17 cellular contexts compared by ENCODE assay signal in the genomic region with DNA sequence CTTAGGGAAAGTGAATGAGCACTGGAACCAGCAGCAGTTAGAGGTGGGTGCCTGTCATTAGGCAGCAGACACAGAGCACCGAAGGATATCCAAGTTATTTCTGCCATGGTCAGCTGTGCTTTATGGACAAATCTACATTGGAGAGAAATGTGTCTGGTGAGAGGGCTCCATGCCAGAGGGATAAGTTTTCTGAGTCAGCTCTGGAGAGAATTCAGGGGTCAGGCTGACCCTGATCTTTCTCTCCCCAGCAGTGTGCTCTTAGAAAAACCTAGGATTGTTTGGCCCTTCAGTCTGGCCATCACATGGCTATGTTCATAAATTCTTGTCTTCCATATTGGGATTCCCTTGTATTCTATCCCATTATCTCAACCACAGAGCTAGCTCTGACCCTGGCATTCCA. TPM values are rescaled to one million over a fixed set of nuclear protein-coding genes. Genes with fewer than 3 reads are reported as not detected.
A peak's percentile ranks its signal among the peaks of the same experiment; 100 is the strongest.
DNase-seq lines count a peak whose midpoint lies in the region; ATAC-seq and TF ChIP-seq lines count a peak whose summit lies in the region.
"Had no signal": no experiment of that assay in that cellular context is flagged by ENCODE, and none has a peak within 500 bp of the region (broad histone marks: within the 10 kb centered on the region; RNA-seq: fewer than 3 reads in every experiment).

No MANE protein-coding gene starts in this region.

- H3K4me1 ChIP-seq in heart right ventricle (peaks cover 9 to 81% (median 60%) of the 10 kb centered on the region in 9 donors), ovary (ENCODE audit: insufficient read depth) (peaks cover 32% of the 10 kb centered on the region), vagina (peaks cover 60% of the 10 kb centered on the region), GM23338 (ENCODE audit: insufficient read depth) (no peaks in the 10 kb centered on the region)
- H3K4me1 ChIP-seq: HAP-1 had no signal

- no peaks in the 10 kb centered on the region for H3K4me1 Mint-ChIP-seq in GM23338
- H3K4me1 Mint-ChIP-seq: stimulated activated naive CD8-positive, alpha-beta T cell treated with anti-CD3 and anti-CD28 coated beads, Interleukin-15, amount 100 ng/mL, for 72 hours had no signal

- peaks cover 5% of the 10 kb centered on the region for H3K27me3 Mint-ChIP-seq in GM23338 (ENCODE audit: insufficient read depth, low read depth, poor library complexity)
- H3K27me3 Mint-ChIP-seq: stimulated activated naive CD8-positive, alpha-beta T cell treated with anti-CD3 and anti-CD28 coated beads, Interleukin-15, amount 100 ng/mL, for 72 hours had no signal

- H3K9me3 Mint-ChIP-seq in GM23338: no peaks in the 10 kb centered on the region

- no peaks in the 10 kb centered on the region for H3K27me3 ChIP-seq in heart right ventricle
- no peaks in the 10 kb centered on the region for H3K27me3 ChIP-seq in ovary
- H3K27me3 ChIP-seq in vagina: no peaks in the 10 kb centered on the region
- H3K27me3 ChIP-seq in GM23338 (ENCODE audit: insufficient read depth): no peaks in the 10 kb centered on the region

- H3K4me3 Mint-ChIP-seq in GM23338: no peak overlapping the region
- H3K4me3 Mint-ChIP-seq: stimulated activated naive CD8-positive, alpha-beta T cell treated with anti-CD3 and anti-CD28 coated beads, Interleukin-15, amount 100 ng/mL, for 72 hours had no signal

- no peaks in the 10 kb centered on the region for H3K9me2 ChIP-seq in GM23338 (ENCODE audit: insufficient read depth)

- no peak overlapping the region for H3K27ac Mint-ChIP-seq in GM23338

- DNase-seq in Right ventricle myocardium inferior (ENCODE audit: missing footprints) (no peak), cardiac septum (ENCODE audit: low spot score) (no peak), heart right ventricle (peak in 1 of 2 donors; percentile 62), ovary (peak; percentile 69 to 85 (median 73)), vagina (ENCODE audit: extremely low spot score in 2 of 2) (no peak), NCI-H774 (lab: John Stamatoyannopoulos, UW) (no peak), GM23338 (ENCODE audit: low spot score) (no peak)
- DNase-seq: activated CD4-positive, alpha-beta T cell treated with anti-CD3 and anti-CD28 coated beads, Interleukin-2, amount 50 U/mL, for 4 hours; activated gamma-delta T cell treated with Interleukin-2 at 50 U/mL for 16 hours; DMS 273 treated with DMSO at 0.1 percent for 48 hours; NCI-H2029 treated with DMSO at 0.1 percent for 48 hours; occipital lobe; stimulated activated CD4-positive, alpha-beta T cell treated with anti-CD3 and anti-CD28 coated beads, Interleukin-4, amount 100 ng/mL, for 4 hours; stimulated activated naive CD8-positive, alpha-beta T cell treated with anti-CD3 and anti-CD28 coated beads, Interleukin-15, amount 100 ng/mL, for 72 hours had no signal

- H2AFZ ChIP-seq in GM23338: no peak overlapping the region

- no peaks in the 10 kb centered on the region for H3K9me3 ChIP-seq in heart right ventricle
- H3K9me3 ChIP-seq in ovary: no peaks in the 10 kb centered on the region
- H3K9me3 ChIP-seq in vagina: no peaks in the 10 kb centered on the region
- H3K9me3 ChIP-seq: HAP-1 had no signal

- H3K79me2 ChIP-seq in GM23338 (replicated peaks; ENCODE audit: insufficient read depth): no peaks in the 10 kb centered on the region

- intact Hi-C loops in Right ventricle myocardium inferior (cut with DNase I): no loop called here
- intact Hi-C loops in cardiac septum (cut with DNase I): no loop called here
- intact Hi-C loops in heart right ventricle (cut with DNase I): loop anchor here in 3 of 10 donors (2.0 to 5.0 kb wide), 2 partner anchors 34 to 35 kb away; no protein-coding TSS in a partner anchor
- intact Hi-C loops in ovary (cut with DNase I): loop anchor here in 1 of 4 donors (2.0 kb wide), 1 partner anchor 17 kb away; no protein-coding TSS in a partner anchor
- intact Hi-C loops in vagina (cut with DNase I): loop anchor here (2.0 kb wide), 1 partner anchor 19 kb away; no protein-coding TSS in a partner anchor

- ATAC-seq in Right ventricle myocardium inferior: peak; percentile 32
- ATAC-seq in heart right ventricle: peak; percentile 8 to 41 (median 24)
- ATAC-seq in HG02759 (IDR thresholded peaks at IDR 0.05; ENCODE audit: unreplicated experiment): no peak
- no peak for ATAC-seq in GM23338
- ATAC-seq: stimulated activated naive CD8-positive, alpha-beta T cell treated with anti-CD3 and anti-CD28 coated beads, Interleukin-15, amount 100 ng/mL, for 72 hours had no signal

- H3K4me3 ChIP-seq in heart right ventricle: no peak overlapping the region
- no peak overlapping the region for H3K4me3 ChIP-seq in ovary
- H3K4me3 ChIP-seq in vagina: no peak overlapping the region
- H3K4me3 ChIP-seq in GM23338: no peak overlapping the region
- H3K4me3 ChIP-seq: HAP-1 had no signal

- no peaks in the 10 kb centered on the region for H3F3A ChIP-seq in GM23338 (replicated peaks; ENCODE audit: low read depth)

- no peaks in the 10 kb centered on the region for H3K36me3 ChIP-seq in heart right ventricle
- H3K36me3 ChIP-seq in ovary: no peaks in the 10 kb centered on the region
- H3K36me3 ChIP-seq in vagina: no peaks in the 10 kb centered on the region
- no peaks in the 10 kb centered on the region for H3K36me3 ChIP-seq in GM23338 (ENCODE audit: insufficient read depth)
- H3K36me3 ChIP-seq: HAP-1 had no signal

- 27 to 31% methylated on average over 1 of the region's 1 CpG for WGBS in heart right ventricle, 2 donors
- WGBS in ovary, 3 donors: 4 to 16% (median 4%) methylated on average over 1 of the region's 1 CpG

- peak overlapping the region; percentile 40 to 95 (median 87) for H3K27ac ChIP-seq in heart right ventricle
- peak overlapping the region in 1 of 2 donors; percentile 87 for H3K27ac ChIP-seq in ovary
- H3K27ac ChIP-seq in vagina: peak overlapping the region; percentile 91
- no peak overlapping the region for H3K27ac ChIP-seq in GM23338 (ENCODE audit: low read depth)

- no peak for TF ChIP-seq CTCF in heart right ventricle (IDR thresholded peaks at IDR 0.05)
- TF ChIP-seq CTCF in ovary (IDR thresholded peaks at IDR 0.05): no peak
- TF ChIP-seq CTCF in vagina (IDR thresholded peaks at IDR 0.05): no peak
- TF ChIP-seq CTCF in GM23338 (conservative IDR thresholded peaks at IDR 0.05; ENCODE audit: low read depth in 2 of 2): no peak

- TF ChIP-seq EP300 in ovary (IDR thresholded peaks at IDR 0.05): no peak

- TF ChIP-seq POLR2A in ovary (IDR thresholded peaks at IDR 0.05) (no peak), vagina (IDR thresholded peaks at IDR 0.05) (no peak)

- no peaks in the 10 kb centered on the region for H3K36me3 Mint-ChIP-seq in GM23338 (ENCODE audit: low read depth)

- H4K20me1 ChIP-seq in GM23338 (replicated peaks; ENCODE audit: insufficient read depth): no peaks in the 10 kb centered on the region

- no peak overlapping the region for H3K4me2 ChIP-seq in GM23338

TF ChIP-seq in GM23338, 12 proteins besides CTCF, POLR2A, EP300 and RAD21 (continues in another document):
- TF ChIP-seq REST (IDR thresholded peaks at IDR 0.05; ENCODE audit: unreplicated experiment): no peak

RNA-seq across cellular contexts. Expression of gene IL17B, which starts 8.9 kb away (rescaled TPM):
- total RNA-seq in Right ventricle myocardium inferior (not detected), cardiac septum (not detected), heart right ventricle (under 1 TPM in 2 of 10 donors, not detected in 8; 0.44 to 0.83 TPM), ovary (under 1 TPM in 2 of 7 donors, not detected in 5; 0.47 to 0.54 TPM), vagina (2.7 TPM)
- polyA plus RNA-seq in heart right ventricle (under 1 TPM in 1 of 2 donors, not detected in 1; 0.57 TPM), ovary (1 to 10 TPM in 1 of 2 donors, not detected in 1; 1.7 TPM), GM23338 (2016; fragmentation: Nextera tagmentation; extraction: Ambion mirVana) (not detected in 2 replicates)
- not detected in 2 replicates for total RNA-seq in GM23338 (2014; rRNA removed; shearing (Covaris generic))
- total RNA-seq: A172, occipital lobe had no signal

RNA-seq across cellular contexts. Expression of gene PCYOX1L, which starts 30.1 kb away (rescaled TPM):
- total RNA-seq in Right ventricle myocardium inferior (2.7 TPM), cardiac septum (4.3 TPM), heart right ventricle (1 to 10 TPM; 2.6 to 5.5 (median 4.0) TPM), ovary (10 to 100 TPM in 2 of 7 donors, 1 to 10 TPM in 5; 5.8 to 11.5 (median 8.8) TPM), vagina (6.4 TPM)
- polyA plus RNA-seq in heart right ventricle (1 to 10 TPM; 4.5 to 6.2 TPM), ovary (10 to 100 TPM in 1 of 2 donors, 1 to 10 TPM in 1; 7.1 to 15.2 TPM), GM23338 (2016; fragmentation: Nextera tagmentation; extraction: Ambion mirVana) (5.9 and 6.7 TPM in 2 replicates)
- total RNA-seq in GM23338 (2014; rRNA removed; shearing (Covaris generic)): 10.6 and 14.7 TPM in 2 replicates

RNA-seq across cellular contexts. Expression of gene GRPEL2, which starts 42.7 kb away (rescaled TPM):
- total RNA-seq in Right ventricle myocardium inferior: 11.6 TPM
- 11.0 TPM for total RNA-seq in cardiac septum
- 10 to 100 TPM in 6 of 10 donors, 1 to 10 TPM in 4; 8.1 to 13.4 (median 10.2) TPM for total RNA-seq in heart right ventricle
- polyA plus RNA-seq in heart right ventricle: 1 to 10 TPM; 4.8 to 9.5 TPM
- 10 to 100 TPM in 6 of 7 donors, 1 to 10 TPM in 1; 7.8 to 17.5 (median 13.0) TPM for total RNA-seq in ovary
- polyA plus RNA-seq in ovary: 1 to 10 TPM; 5.9 to 6.8 TPM
- 16.9 TPM for total RNA-seq in vagina
- 58.8 and 62.2 TPM in 2 replicates for total RNA-seq in GM23338 (2014; rRNA removed; shearing (Covaris generic))
- polyA plus RNA-seq in GM23338 (2016; fragmentation: Nextera tagmentation; extraction: Ambion mirVana): 15.5 and 20.2 TPM in 2 replicates

Comparison
In these comparisons a context has a peak if more than half of its experiments do, and no peak if none do; other contexts are left out.
1. ATAC-seq: peak in Right ventricle myocardium inferior (single experiment) and heart right ventricle (8 of 8); none in HG02759 (single experiment) and GM23338 (single experiment).
2. DNase-seq: peak in ovary (5 of 5); none in Right ventricle myocardium inferior (single experiment), cardiac septum (single experiment), vagina (0 of 2), NCI-H774 (single experiment) and GM23338 (single experiment).